ENCODE assay signal across 31 cellular contexts in the genomic region with DNA sequence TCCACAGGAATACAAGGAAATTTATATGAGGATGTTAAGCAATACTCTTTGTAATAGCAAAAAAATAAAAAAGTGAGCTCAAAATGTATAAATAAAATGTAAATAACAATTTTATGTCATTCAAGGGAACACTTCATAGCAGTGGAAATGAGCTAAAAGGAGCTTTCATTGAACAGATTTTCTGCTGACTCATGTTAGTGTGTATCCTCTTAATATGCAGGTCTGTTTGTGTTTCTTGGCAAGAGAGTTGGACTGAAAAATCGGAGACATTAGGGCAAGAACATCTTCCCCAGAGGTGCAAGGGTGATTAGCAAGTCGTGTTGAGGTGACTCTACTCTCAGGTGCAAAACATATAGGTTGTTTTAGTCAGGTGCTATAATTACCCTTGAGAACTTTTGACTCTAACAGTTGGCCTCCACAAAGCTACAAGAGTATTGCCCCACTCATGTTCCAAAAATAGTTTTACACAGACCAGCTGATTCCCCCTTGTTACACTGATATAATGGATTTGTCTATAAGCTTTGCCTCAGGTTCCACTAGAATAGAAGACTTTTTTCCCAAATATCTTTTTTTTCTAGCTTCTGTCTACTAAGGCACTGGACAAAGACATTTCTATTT.
A peak's percentile ranks its signal among the peaks of the same experiment; 100 is the strongest.
DNase-seq lines count a peak whose midpoint lies in the region; ATAC-seq, FAIRE-seq and TF ChIP-seq lines count a peak whose summit lies in the region.
"Had no signal": no experiment of that assay in that cellular context is flagged by ENCODE, and none has a peak within 500 bp of the region (broad histone marks: within the 10 kb centered on the region; RNA-seq: fewer than 3 reads in every experiment).

No MANE protein-coding gene starts in this region.

- H3K9me3 Mint-ChIP-seq in activated naive CD4-positive, alpha-beta T cell treated with anti-CD3 and anti-CD28 coated beads, Interleukin-2, amount 50 U/mL, for 72 hours, result no peaks in the 10 kb centered on the region

- H3K27ac ChIP-seq in A549, result no peak overlapping the region
- H3K27ac ChIP-seq in GM23248, result no peak overlapping the region
- H3K27ac ChIP-seq: testis, uterus had no signal

- TF ChIP-seq CTCF in A549 (IDR thresholded peaks at IDR 0.05) (no peak), astrocyte of the spinal cord (IDR thresholded peaks at IDR 0.05; ENCODE audit: low read depth, low read length) (no peak), mucosa of descending colon (IDR thresholded peaks at IDR 0.05) (no peak)

- H3K9me3 ChIP-seq in A549 (no peaks in the 10 kb centered on the region), GM23248 (ENCODE audit: low read depth) (no peaks in the 10 kb centered on the region), mucosa of descending colon (no peaks in the 10 kb centered on the region)
- H3K9me3 ChIP-seq: SK-N-SH, testis, uterus had no signal

- no peak overlapping the region for H3K27ac Mint-ChIP-seq in activated naive CD4-positive, alpha-beta T cell treated with anti-CD3 and anti-CD28 coated beads, Interleukin-2, amount 50 U/mL, for 72 hours
- H3K27ac Mint-ChIP-seq: activated CD4-positive, alpha-beta T cell treated with anti-CD3 and anti-CD28 coated beads for 36 hours; CD4-positive, CD25-positive, alpha-beta regulatory T cell; memory B cell; T-helper 17 cell had no signal

- no peak for TF ChIP-seq RAD21 in A549 (conservative IDR thresholded peaks at IDR 0.05 in 1 of 2, IDR thresholded peaks at IDR 0.05 in 1 of 2)

- 4% methylated on average over 2 of the region's 2 CpGs for WGBS in A549 (ENCODE audit: missing lambda C conversion rate)
- 70 to 79% methylated on average over 2 of the region's 2 CpGs for WGBS in GM23248 (ENCODE audit: low coverage in 1 of 2, low lambda C conversion rate in 2 of 2, missing lambda C conversion rate in 2 of 2), 2 experiments

- H3F3A ChIP-seq in GM23248 (ENCODE audit: insufficient read depth), result no peaks in the 10 kb centered on the region

- CTCF ChIA-PET in A549 (lab: Yijun Ruan, JAX), result no interaction called here

- FAIRE-seq in A549 (lab: Jason Lieb, UNC), result no peak
- FAIRE-seq: bronchial epithelial cell, endometrium, HTR-8/SVneo had no signal

- H3K9me2 ChIP-seq in GM23248 (ENCODE audit: insufficient read depth), result no peaks in the 10 kb centered on the region
- H3K9me2 ChIP-seq: SK-N-SH had no signal

- no peak for TF ChIP-seq EP300 in A549 (IDR thresholded peaks at IDR 0.05)

- no peaks in the 10 kb centered on the region for H3K79me2 ChIP-seq in GM23248 (ENCODE audit: insufficient read depth)

- H3K36me3 ChIP-seq in GM23248 (ENCODE audit: low read depth) (no peaks in the 10 kb centered on the region), mucosa of descending colon (ENCODE audit: low read depth) (no peaks in the 10 kb centered on the region)
- H3K36me3 ChIP-seq: uterus had no signal

- H3K4me2 ChIP-seq in A549, result no peak overlapping the region
- no peak overlapping the region for H3K4me2 ChIP-seq in GM23248 (ENCODE audit: unreplicated experiment)
- H3K4me2 ChIP-seq: SK-N-SH had no signal

- H3K27me3 ChIP-seq in GM23248 (replicated peaks; ENCODE audit: insufficient read depth), result no peaks in the 10 kb centered on the region
- H3K27me3 ChIP-seq: testis, uterus had no signal

- no peak overlapping the region for H3K4me3 ChIP-seq in A549
- no peak overlapping the region for H3K4me3 ChIP-seq in GM23248
- H3K4me3 ChIP-seq in astrocyte of the spinal cord (ENCODE audit: low read depth, low read length), result no peak overlapping the region
- no peak overlapping the region for H3K4me3 ChIP-seq in mucosa of descending colon
- H3K4me3 ChIP-seq: testis, uterus had no signal

- no peak overlapping the region for H2AFZ ChIP-seq in GM23248

- H4K20me1 ChIP-seq in GM23248 (ENCODE audit: insufficient read depth), result no peaks in the 10 kb centered on the region

- POLR2A ChIA-PET in A549 (lab: Yijun Ruan, JAX), result no interaction called here

- H3K36me3 Mint-ChIP-seq in activated naive CD4-positive, alpha-beta T cell treated with anti-CD3 and anti-CD28 coated beads, Interleukin-2, amount 50 U/mL, for 72 hours, result no peaks in the 10 kb centered on the region
- H3K36me3 Mint-ChIP-seq: CD4-positive, CD25-positive, alpha-beta regulatory T cell; memory B cell; naive B cell had no signal

- in situ Hi-C loops in GM23248 (cut with MboI) (no loop called here), astrocyte of the spinal cord (cut with HindIII; ENCODE audit: low sequenced_read_pairs) (no loop called here)

- no peak for DNase-seq in A549 (ENCODE audit: low read depth in 1 of 2, low spot score in 1 of 2)
- peak; percentile 3 for DNase-seq in GM23248
- DNase-seq in astrocyte of the spinal cord (ENCODE audit: low read depth, low spot score), result peak; percentile 34
- peak; percentile 21 for DNase-seq in medulla oblongata (ENCODE audit: extremely low spot score)
- no peak for DNase-seq in COLO668 (lab: John Stamatoyannopoulos, UW; ENCODE audit: unreplicated experiment)
- DNase-seq in mucosa of descending colon, result no peak
- no peak for DNase-seq in activated naive CD4-positive, alpha-beta T cell treated with anti-CD3 and anti-CD28 coated beads, Interleukin-2, amount 50 U/mL, for 72 hours (ENCODE audit: low spot score in 2 of 2)
- DNase-seq: activated CD4-positive, alpha-beta T cell treated with anti-CD3 and anti-CD28 coated beads for 36 hours; activated CD8-positive, alpha-beta memory T cell treated with anti-CD3 and anti-CD28 coated beads for 24 hours; activated gamma-delta T cell; activated T-cell treated with anti-CD3 and anti-CD28 coated beads, Interleukin-2, amount 50 U/mL, for 1 hour; CD4-positive, CD25-positive, alpha-beta regulatory T cell; cortex of kidney; DMS79; GOT3; Karpas-422; kidney glomerular epithelial cell; naive B cell; NCI-H1694; NCI-H2171; SK-N-SH; stimulated activated CD4-positive, alpha-beta T cell treated with anti-CD3 and anti-CD28 coated beads, Interleukin-4, amount 100 ng/mL, for 4 hours; stimulated activated naive CD4-positive, alpha-beta T cell treated with Interleukin-2 at 50 U/mL for 16 hours; T-helper 17 cell; testis; uterus had no signal

- ATAC-seq in A549, result no peak
- ATAC-seq in mucosa of descending colon, result no peak
- no peak for ATAC-seq in activated naive CD4-positive, alpha-beta T cell treated with anti-CD3 and anti-CD28 coated beads, Interleukin-2, amount 50 U/mL, for 72 hours
- no peak for ATAC-seq in HG03045 (IDR thresholded peaks at IDR 0.05; ENCODE audit: unreplicated experiment)
- ATAC-seq: activated CD4-positive, alpha-beta T cell treated with anti-CD3 and anti-CD28 coated beads for 36 hours; T-helper 17 cell had no signal

- intact Hi-C loops in mucosa of descending colon (cut with DNase I, micrococcal nuclease), result no loop called here

- H3K4me1 ChIP-seq in A549 (no peaks in the 10 kb centered on the region), GM23248 (ENCODE audit: insufficient read depth) (no peaks in the 10 kb centered on the region), mucosa of descending colon (ENCODE audit: low read depth) (no peaks in the 10 kb centered on the region)
- H3K4me1 ChIP-seq: testis, uterus had no signal

- no peak overlapping the region for H3K9ac ChIP-seq in GM23248
- H3K9ac ChIP-seq: SK-N-SH had no signal

- TF ChIP-seq POLR2A in A549 (IDR thresholded peaks at IDR 0.05; ENCODE audit: low read length), result no peak

TF ChIP-seq in A549, 52 proteins besides CTCF, POLR2A, EP300 and RAD21:
- no peak for TF ChIP-seq TFCP2L1 (CRISPR knock-in tag; IDR thresholded peaks at IDR 0.05)
- TF ChIP-seq MAFK (IDR thresholded peaks at IDR 0.05; ENCODE audit: partially characterized antibody), result peak; percentile 56

Comparison
In these comparisons a context has a peak if more than half of its experiments do, and no peak if none do; other contexts are left out.
1. DNase-seq: peak in GM23248 (single experiment), astrocyte of the spinal cord (single experiment) and medulla oblongata (single experiment); none in A549 (0 of 2), COLO668 (single experiment), mucosa of descending colon (0 of 3) and activated naive CD4-positive, alpha-beta T cell treated with anti-CD3 and anti-CD28 coated beads, Interleukin-2, amount 50 U/mL, for 72 hours (0 of 2).